Comparison of ENCODE assay signal across 7 cellular contexts in genomic region chr17:75255950-75256698, GRCh38. TPM values are rescaled to one million over a fixed set of nuclear protein-coding genes. Genes with fewer than 3 reads are reported as not detected.
DNase-seq lines count a peak whose midpoint lies in the region; ATAC-seq and TF ChIP-seq lines count a peak whose summit lies in the region.
"Not testable (repeated sequence)": the region's sequence is repeated elsewhere in the genome, so short reads cannot be mapped to it uniquely, and the experiment has no call there.

No MANE protein-coding gene starts in this region.

- peaks cover 14 to 17% of the 10 kb centered on the region in 2 donors for H3K4me1 ChIP-seq in naive thymus-derived CD4-positive, alpha-beta T cell (ENCODE audit: control insufficient read depth in 2 of 2, insufficient read depth in 2 of 2, low read length in 2 of 2)

- H3K9me3 Mint-ChIP-seq in CD4-positive, alpha-beta T cell; activated CD4-positive, alpha-beta T cell treated with anti-CD3 and anti-CD28 coated beads for 36 hours (ENCODE audit: low read depth); activated T-helper 2 cell treated with anti-CD3 and anti-CD28 coated beads, Interferon-gamma antibody, Interleukin-2, Interleukin-4, amounts not matched to agents 10 μg/mL and 5 μg/mL and 100 μg/mL, durations not matched to agents 14 hours and 24 hours and 36 hours; brain; naive thymus-derived CD4-positive, alpha-beta T cell; stimulated activated memory B cell treated with anti-CD40 and anti-IgM and Interleukin-4, amounts not matched to agents 10 μg/mL and 1 μg/mL and 100 μg/mL, for 72 hours: not testable (repeated sequence)

- DNase-seq in CD4-positive, alpha-beta T cell; activated CD4-positive, alpha-beta T cell treated with anti-CD3 and anti-CD28 coated beads for 36 hours; activated T-helper 2 cell treated with anti-CD3 and anti-CD28 coated beads, Interferon-gamma antibody, Interleukin-2, Interleukin-4, amounts not matched to agents 10 μg/mL and 5 μg/mL and 100 μg/mL, durations not matched to agents 14 hours and 24 hours and 36 hours (ENCODE audit: low spot score); naive thymus-derived CD4-positive, alpha-beta T cell: not testable (repeated sequence)
- peak; percentile 61 for DNase-seq in fibroblast of mammary gland (ENCODE audit: low read depth)

- not testable (repeated sequence) for H3K4me3 ChIP-seq in fibroblast of mammary gland (ENCODE audit: control insufficient read depth, low read depth, low read length); naive thymus-derived CD4-positive, alpha-beta T cell (ENCODE audit: low read length)

- POLR2A ChIA-PET in CD4-positive, alpha-beta T cell (lab: Charles Lee); activated CD4-positive, alpha-beta T cell treated with anti-CD3 and anti-CD28 coated beads for 36 hours (lab: Charles Lee); naive thymus-derived CD4-positive, alpha-beta T cell (lab: Charles Lee): not testable (repeated sequence)

- not testable (repeated sequence) for H3K27me3 Mint-ChIP-seq in CD4-positive, alpha-beta T cell; activated CD4-positive, alpha-beta T cell treated with anti-CD3 and anti-CD28 coated beads for 36 hours; activated T-helper 2 cell treated with anti-CD3 and anti-CD28 coated beads, Interferon-gamma antibody, Interleukin-2, Interleukin-4, amounts not matched to agents 10 μg/mL and 5 μg/mL and 100 μg/mL, durations not matched to agents 14 hours and 24 hours and 36 hours (ENCODE audit: low read depth); brain; naive thymus-derived CD4-positive, alpha-beta T cell; stimulated activated memory B cell treated with anti-CD40 and anti-IgM and Interleukin-4, amounts not matched to agents 10 μg/mL and 1 μg/mL and 100 μg/mL, for 72 hours

- TF ChIP-seq CTCF in CD4-positive, alpha-beta T cell (IDR thresholded peaks at IDR 0.05); brain (conservative IDR thresholded peaks at IDR 0.05); fibroblast of mammary gland (conservative IDR thresholded peaks at IDR 0.05; ENCODE audit: control insufficient read depth, insufficient read depth, low read depth, low read length): not testable (repeated sequence)

- H3K36me3 ChIP-seq in naive thymus-derived CD4-positive, alpha-beta T cell (ENCODE audit: control insufficient read depth in 2 of 3, insufficient read depth in 3 of 3, low read length in 3 of 3), result not testable (repeated sequence)

- H3K27ac ChIP-seq in CD4-positive, alpha-beta T cell (ENCODE audit: low read depth, low read length); naive thymus-derived CD4-positive, alpha-beta T cell (ENCODE audit: low read depth, low read length): not testable (repeated sequence)

- not testable (repeated sequence) for H3K4me3 Mint-ChIP-seq in CD4-positive, alpha-beta T cell; activated CD4-positive, alpha-beta T cell treated with anti-CD3 and anti-CD28 coated beads for 36 hours; activated T-helper 2 cell treated with anti-CD3 and anti-CD28 coated beads, Interferon-gamma antibody, Interleukin-2, Interleukin-4, amounts not matched to agents 10 μg/mL and 5 μg/mL and 100 μg/mL, durations not matched to agents 14 hours and 24 hours and 36 hours (ENCODE audit: low read depth); brain; stimulated activated memory B cell treated with anti-CD40 and anti-IgM and Interleukin-4, amounts not matched to agents 10 μg/mL and 1 μg/mL and 100 μg/mL, for 72 hours
- peak overlapping the region in 1 of 10 donors; percentile 56 for H3K4me3 Mint-ChIP-seq in naive thymus-derived CD4-positive, alpha-beta T cell

- peaks cover 96% of the 10 kb centered on the region for H3K4me1 Mint-ChIP-seq in CD4-positive, alpha-beta T cell (ENCODE audit: low read depth)
- H3K4me1 Mint-ChIP-seq in activated CD4-positive, alpha-beta T cell treated with anti-CD3 and anti-CD28 coated beads for 36 hours, result peaks cover 82% of the 10 kb centered on the region
- peaks cover 70% of the 10 kb centered on the region for H3K4me1 Mint-ChIP-seq in activated T-helper 2 cell treated with anti-CD3 and anti-CD28 coated beads, Interferon-gamma antibody, Interleukin-2, Interleukin-4, amounts not matched to agents 10 μg/mL and 5 μg/mL and 100 μg/mL, durations not matched to agents 14 hours and 24 hours and 36 hours (ENCODE audit: low read depth)
- H3K4me1 Mint-ChIP-seq in brain, result peaks cover 59% of the 10 kb centered on the region
- peaks cover 57 to 99% (median 91%) of the 10 kb centered on the region in 7 donors for H3K4me1 Mint-ChIP-seq in naive thymus-derived CD4-positive, alpha-beta T cell
- peaks cover 99% of the 10 kb centered on the region for H3K4me1 Mint-ChIP-seq in stimulated activated memory B cell treated with anti-CD40 and anti-IgM and Interleukin-4, amounts not matched to agents 10 μg/mL and 1 μg/mL and 100 μg/mL, for 72 hours

- ATAC-seq in CD4-positive, alpha-beta T cell (ENCODE audit: poor library complexity); activated CD4-positive, alpha-beta T cell treated with anti-CD3 and anti-CD28 coated beads for 36 hours; naive thymus-derived CD4-positive, alpha-beta T cell; stimulated activated memory B cell treated with anti-CD40 and anti-IgM and Interleukin-4, amounts not matched to agents 10 μg/mL and 1 μg/mL and 100 μg/mL, for 72 hours: not testable (repeated sequence)

- CTCF ChIA-PET in CD4-positive, alpha-beta T cell (lab: Charles Lee); activated CD4-positive, alpha-beta T cell treated with anti-CD3 and anti-CD28 coated beads for 36 hours (lab: Charles Lee); naive thymus-derived CD4-positive, alpha-beta T cell (lab: Charles Lee): not testable (repeated sequence)

- not testable (repeated sequence) for H3K27me3 ChIP-seq in CD4-positive, alpha-beta T cell (ENCODE audit: control insufficient read depth, insufficient read depth, low read length); naive thymus-derived CD4-positive, alpha-beta T cell (ENCODE audit: control insufficient read depth in 2 of 2, insufficient read depth in 2 of 2, low read length in 2 of 2)

- peak overlapping the region; percentile 19 for H3K27ac Mint-ChIP-seq in CD4-positive, alpha-beta T cell
- H3K27ac Mint-ChIP-seq in activated CD4-positive, alpha-beta T cell treated with anti-CD3 and anti-CD28 coated beads for 36 hours, result peak overlapping the region; percentile 67
- H3K27ac Mint-ChIP-seq in activated T-helper 2 cell treated with anti-CD3 and anti-CD28 coated beads, Interferon-gamma antibody, Interleukin-2, Interleukin-4, amounts not matched to agents 10 μg/mL and 5 μg/mL and 100 μg/mL, durations not matched to agents 14 hours and 24 hours and 36 hours, result peak overlapping the region; percentile 29
- peak overlapping the region in 3 of 5 experiments; percentile 0 to 63 (median 22) for H3K27ac Mint-ChIP-seq in brain
- H3K27ac Mint-ChIP-seq in naive thymus-derived CD4-positive, alpha-beta T cell, result peak overlapping the region in 7 of 9 donors; percentile 22 to 79 (median 36)
- peak overlapping the region; percentile 100 for H3K27ac Mint-ChIP-seq in stimulated activated memory B cell treated with anti-CD40 and anti-IgM and Interleukin-4, amounts not matched to agents 10 μg/mL and 1 μg/mL and 100 μg/mL, for 72 hours

- H3K9me3 ChIP-seq in CD4-positive, alpha-beta T cell (ENCODE audit: control insufficient read depth, low read length); naive thymus-derived CD4-positive, alpha-beta T cell (ENCODE audit: control insufficient read depth in 2 of 3, low read length in 3 of 3): not testable (repeated sequence)

- H3K36me3 Mint-ChIP-seq in CD4-positive, alpha-beta T cell (ENCODE audit: low read depth); brain; naive thymus-derived CD4-positive, alpha-beta T cell; stimulated activated memory B cell treated with anti-CD40 and anti-IgM and Interleukin-4, amounts not matched to agents 10 μg/mL and 1 μg/mL and 100 μg/mL, for 72 hours: not testable (repeated sequence)
- H3K36me3 Mint-ChIP-seq in activated CD4-positive, alpha-beta T cell treated with anti-CD3 and anti-CD28 coated beads for 36 hours (ENCODE audit: low read depth), result peaks cover 19% of the 10 kb centered on the region
- peaks cover 13% of the 10 kb centered on the region for H3K36me3 Mint-ChIP-seq in activated T-helper 2 cell treated with anti-CD3 and anti-CD28 coated beads, Interferon-gamma antibody, Interleukin-2, Interleukin-4, amounts not matched to agents 10 μg/mL and 5 μg/mL and 100 μg/mL, durations not matched to agents 14 hours and 24 hours and 36 hours (ENCODE audit: low read depth)

- intact Hi-C loops in CD4-positive, alpha-beta T cell (cut with DNase I, micrococcal nuclease); activated CD4-positive, alpha-beta T cell treated with anti-CD3 and anti-CD28 coated beads for 36 hours (cut with DNase I, micrococcal nuclease); naive thymus-derived CD4-positive, alpha-beta T cell (cut with micrococcal nuclease): not testable (repeated sequence)
- intact Hi-C loops in activated T-helper 2 cell treated with anti-CD3 and anti-CD28 coated beads, Interferon-gamma antibody, Interleukin-2, Interleukin-4, amounts not matched to agents 10 μg/mL and 5 μg/mL and 100 μg/mL, durations not matched to agents 14 hours and 24 hours and 36 hours (cut with micrococcal nuclease), result loop anchor here (10.0 kb wide), 1 partner anchor 51 kb away; the partner anchor contains the start of gene NUP85

RNA-seq across cellular contexts. Expression of gene GGA3, which starts 5.3 kb away (rescaled TPM):
- 10 to 100 TPM; 88.8 to 96.5 TPM for total RNA-seq in CD4-positive, alpha-beta T cell
- 10 to 100 TPM; 72.9 to 76.7 TPM for total RNA-seq in activated CD4-positive, alpha-beta T cell treated with anti-CD3 and anti-CD28 coated beads for 36 hours
- 71.7 and 77.2 TPM in 2 replicates for total RNA-seq in activated T-helper 2 cell treated with anti-CD3 and anti-CD28 coated beads, Interferon-gamma antibody, Interleukin-2, Interleukin-4, amounts not matched to agents 10 μg/mL and 5 μg/mL and 100 μg/mL, durations not matched to agents 14 hours and 24 hours and 36 hours
- 25.2 TPM for polyA plus RNA-seq in brain (ENCODE audit: insufficient read depth, low read depth, low replicate concordance)
- 100 to 1,000 TPM in 2 of 5 experiments, 10 to 100 TPM in 3; 79.6 to 128 (median 87.4) TPM for total RNA-seq in naive thymus-derived CD4-positive, alpha-beta T cell
- polyA plus RNA-seq in naive thymus-derived CD4-positive, alpha-beta T cell, result 10 to 100 TPM; 13.2 to 27.4 TPM

RNA-seq across cellular contexts. Expression of gene MRPS7, which starts 5.6 kb away (rescaled TPM):
- total RNA-seq in CD4-positive, alpha-beta T cell, result 10 to 100 TPM; 33.2 to 35.2 TPM
- 10 to 100 TPM; 51.4 to 63.8 TPM for total RNA-seq in activated CD4-positive, alpha-beta T cell treated with anti-CD3 and anti-CD28 coated beads for 36 hours
- total RNA-seq in activated T-helper 2 cell treated with anti-CD3 and anti-CD28 coated beads, Interferon-gamma antibody, Interleukin-2, Interleukin-4, amounts not matched to agents 10 μg/mL and 5 μg/mL and 100 μg/mL, durations not matched to agents 14 hours and 24 hours and 36 hours, result 99.4 and 101 TPM in 2 replicates
- polyA plus RNA-seq in brain (ENCODE audit: insufficient read depth, low read depth, low replicate concordance), result 64.9 TPM
- 10 to 100 TPM; 29.2 to 70.1 (median 34.4) TPM for total RNA-seq in naive thymus-derived CD4-positive, alpha-beta T cell
- 100 to 1,000 TPM; 129 to 135 TPM for polyA plus RNA-seq in naive thymus-derived CD4-positive, alpha-beta T cell

RNA-seq across cellular contexts. Expression of gene MIF4GD, which starts 14.9 kb away (rescaled TPM):
- total RNA-seq in CD4-positive, alpha-beta T cell, result 10 to 100 TPM; 29.4 to 32.4 TPM
- total RNA-seq in activated CD4-positive, alpha-beta T cell treated with anti-CD3 and anti-CD28 coated beads for 36 hours, result 10 to 100 TPM; 39.0 to 39.1 TPM
- 50.5 and 51.5 TPM in 2 replicates for total RNA-seq in activated T-helper 2 cell treated with anti-CD3 and anti-CD28 coated beads, Interferon-gamma antibody, Interleukin-2, Interleukin-4, amounts not matched to agents 10 μg/mL and 5 μg/mL and 100 μg/mL, durations not matched to agents 14 hours and 24 hours and 36 hours
- 47.6 TPM for polyA plus RNA-seq in brain (ENCODE audit: insufficient read depth, low read depth, low replicate concordance)
- 10 to 100 TPM; 26.9 to 39.4 (median 36.0) TPM for total RNA-seq in naive thymus-derived CD4-positive, alpha-beta T cell
- polyA plus RNA-seq in naive thymus-derived CD4-positive, alpha-beta T cell, result 10 to 100 TPM; 84.3 to 90.0 TPM

RNA-seq across cellular contexts. Expression of gene SLC25A19, which starts 33.1 kb away (rescaled TPM):
- total RNA-seq in CD4-positive, alpha-beta T cell, result 10 to 100 TPM; 11.1 to 12.0 TPM
- 10 to 100 TPM; 67.8 to 79.7 TPM for total RNA-seq in activated CD4-positive, alpha-beta T cell treated with anti-CD3 and anti-CD28 coated beads for 36 hours
- total RNA-seq in activated T-helper 2 cell treated with anti-CD3 and anti-CD28 coated beads, Interferon-gamma antibody, Interleukin-2, Interleukin-4, amounts not matched to agents 10 μg/mL and 5 μg/mL and 100 μg/mL, durations not matched to agents 14 hours and 24 hours and 36 hours, result 97.4 and 101 TPM in 2 replicates
- polyA plus RNA-seq in brain (ENCODE audit: insufficient read depth, low read depth, low replicate concordance), result 22.0 TPM
- 10 to 100 TPM; 15.6 to 42.5 (median 21.1) TPM for total RNA-seq in naive thymus-derived CD4-positive, alpha-beta T cell
- polyA plus RNA-seq in naive thymus-derived CD4-positive, alpha-beta T cell, result 10 to 100 TPM; 13.0 to 15.5 TPM

RNA-seq across cellular contexts. Expression of gene NUP85, which starts 50.6 kb away (rescaled TPM):
- 10 to 100 TPM; 84.7 to 89.2 TPM for total RNA-seq in CD4-positive, alpha-beta T cell
- total RNA-seq in activated CD4-positive, alpha-beta T cell treated with anti-CD3 and anti-CD28 coated beads for 36 hours, result 100 to 1,000 TPM; 130 to 160 TPM
- total RNA-seq in activated T-helper 2 cell treated with anti-CD3 and anti-CD28 coated beads, Interferon-gamma antibody, Interleukin-2, Interleukin-4, amounts not matched to agents 10 μg/mL and 5 μg/mL and 100 μg/mL, durations not matched to agents 14 hours and 24 hours and 36 hours, result 115 and 122 TPM in 2 replicates
- 42.5 TPM for polyA plus RNA-seq in brain (ENCODE audit: insufficient read depth, low read depth, low replicate concordance)
- 100 to 1,000 TPM in 2 of 5 experiments, 10 to 100 TPM in 3; 96.3 to 143 (median 99.2) TPM for total RNA-seq in naive thymus-derived CD4-positive, alpha-beta T cell
- polyA plus RNA-seq in naive thymus-derived CD4-positive, alpha-beta T cell, result 10 to 100 TPM; 21.0 to 57.3 TPM

Comparison
In these comparisons a context has a peak if more than half of its experiments do, and no peak if none do; other contexts are left out.
1. H3K27ac Mint-ChIP-seq: peak in every context shown above with its lines; median percentile 100 in stimulated activated memory B cell treated with anti-CD40 and anti-IgM and Interleukin-4, amounts not matched to agents 10 μg/mL and 1 μg/mL and 100 μg/mL, for 72 hours; 67 in activated CD4-positive, alpha-beta T cell treated with anti-CD3 and anti-CD28 coated beads for 36 hours; 36 in naive thymus-derived CD4-positive, alpha-beta T cell; 29 in activated T-helper 2 cell treated with anti-CD3 and anti-CD28 coated beads, Interferon-gamma antibody, Interleukin-2, Interleukin-4, amounts not matched to agents 10 μg/mL and 5 μg/mL and 100 μg/mL, durations not matched to agents 14 hours and 24 hours and 36 hours; 22 in brain; 19 in CD4-positive, alpha-beta T cell.